In the genomic region with DNA sequence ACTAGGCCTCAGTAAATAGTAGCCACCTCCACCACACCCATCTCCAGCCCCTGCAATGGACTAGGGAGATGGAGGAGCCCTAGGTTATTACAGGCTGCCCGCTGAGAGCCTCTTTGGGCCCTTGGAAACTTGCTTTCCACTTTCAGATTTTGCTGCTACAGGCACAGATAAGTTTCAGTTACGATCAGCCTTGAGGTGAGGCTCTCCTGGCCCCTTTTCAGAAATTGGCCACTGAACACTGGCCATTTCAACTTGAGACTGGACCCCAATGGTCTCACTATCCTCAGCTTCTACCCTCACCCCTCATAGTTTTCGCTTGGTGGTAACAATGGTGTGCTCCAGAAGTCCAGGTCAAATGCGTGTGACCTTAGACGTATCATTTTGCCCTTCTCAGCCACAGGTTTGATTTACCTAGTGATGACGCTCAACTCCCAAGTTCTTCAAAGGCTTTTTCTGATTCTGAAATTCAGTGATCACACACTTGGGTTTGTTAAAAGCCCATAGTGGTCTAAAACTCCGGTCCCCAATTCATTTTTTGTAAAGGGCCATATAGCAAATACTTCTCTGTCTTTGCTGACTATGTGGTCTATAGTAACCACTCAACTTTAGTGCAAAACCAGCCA, we compare ENCODE assay signal across 9 cellular contexts. TPM values are rescaled to one million over a fixed set of nuclear protein-coding genes. Genes with fewer than 3 reads are reported as not detected.
DNase-seq lines count a peak whose midpoint lies in the region; ATAC-seq and TF ChIP-seq lines count a peak whose summit lies in the region.
"Had no signal": no experiment of that assay in that cellular context is flagged by ENCODE, and none has a peak within 500 bp of the region (broad histone marks: within the 10 kb centered on the region; RNA-seq: fewer than 3 reads in every experiment).

No MANE protein-coding gene starts in this region.

- 39 to 55% methylated on average over 7 of the region's 7 CpGs for WGBS in esophagus, 2 donors
- WGBS in ovary, 3 donors, result 50 to 57% (median 56%) methylated on average over 7 of the region's 7 CpGs

- H3K27me3 Mint-ChIP-seq in Calu3 (ENCODE audit: unreplicated experiment), result no peaks in the 10 kb centered on the region

- CTCF ChIA-PET in Calu3 (lab: Charles Lee), result interaction anchor here (0.6 kb wide), 2 partner anchors 69 to 138 kb away, joined by 3 to 4 read pairs; no protein-coding TSS in a partner anchor

- BruUV-seq in Calu3 (replicated peaks; lab: Mats Ljungman, UMichigan), result no TSS peak

- TF ChIP-seq POLR2A in ovary (IDR thresholded peaks at IDR 0.05), result no peak

- no peak for ATAC-seq in RWPE2 (ENCODE audit: low read depth)

- peaks cover 41% of the 10 kb centered on the region for H3K4me1 Mint-ChIP-seq in Calu3 (ENCODE audit: low read depth, unreplicated experiment)

- H3K9me3 ChIP-seq in RWPE2 (ENCODE audit: severe bottlenecking) (no peaks in the 10 kb centered on the region), esophagus (ENCODE audit: control insufficient read depth in 2 of 2, insufficient read depth in 1 of 2, low read depth in 1 of 2, low read length in 1 of 2) (no peaks in the 10 kb centered on the region), ovary (no peaks in the 10 kb centered on the region)

- no peak for DNase-seq in Calu3
- no peak for DNase-seq in RWPE2 (ENCODE audit: low spot score)
- DNase-seq in ovary, result no peak
- DNase-seq in NAMALWA (ENCODE audit: low spot score), result no peak
- no peak for DNase-seq in stimulated activated CD4-positive, alpha-beta T cell treated with anti-CD3 and anti-CD28 coated beads, Interleukin-2, amount 100 ng/mL, for 48 hours
- no peak for DNase-seq in islet precursor cell
- no peak for DNase-seq in NCI-H128 (lab: John Stamatoyannopoulos, UW; ENCODE audit: unreplicated experiment)
- DNase-seq: T1000 had no signal

- H3K27me3 ChIP-seq in RWPE2 (ENCODE audit: insufficient read depth, poor library complexity, severe bottlenecking) (no peaks in the 10 kb centered on the region), esophagus (ENCODE audit: control insufficient read depth in 1 of 2, insufficient read depth in 2 of 2, low read length in 2 of 2) (no peaks in the 10 kb centered on the region), ovary (no peaks in the 10 kb centered on the region)

- TF ChIP-seq CTCF in Calu3 (IDR thresholded peaks at IDR 0.05; ENCODE audit: unreplicated experiment) (no peak), RWPE2 (IDR thresholded peaks at IDR 0.05; ENCODE audit: poor library complexity, severe bottlenecking) (no peak), ovary (IDR thresholded peaks at IDR 0.05) (no peak)

- peaks cover 52% of the 10 kb centered on the region for H3K36me3 ChIP-seq in RWPE2 (ENCODE audit: low read depth)
- H3K36me3 ChIP-seq in esophagus (ENCODE audit: control insufficient read depth in 2 of 2, insufficient read depth in 2 of 2, low read length in 1 of 2), result peaks cover 7 to 10% of the 10 kb centered on the region in 2 donors
- no peaks in the 10 kb centered on the region for H3K36me3 ChIP-seq in ovary

- peaks cover 71% of the 10 kb centered on the region for H3K36me3 Mint-ChIP-seq in Calu3 (ENCODE audit: insufficient read depth, unreplicated experiment)

- H3K27ac Mint-ChIP-seq in Calu3 (ENCODE audit: unreplicated experiment), result peak overlapping the region; percentile 44

- H3K4me3 ChIP-seq in RWPE2 (ENCODE audit: severe bottlenecking), result peak overlapping the region; percentile 90
- H3K4me3 ChIP-seq in esophagus (ENCODE audit: low read depth in 1 of 2, low read length in 2 of 2), result peak overlapping the region; percentile 80 to 100
- peak overlapping the region; percentile 94 for H3K4me3 ChIP-seq in ovary

- H3K4me1 ChIP-seq in RWPE2 (ENCODE audit: insufficient read depth, poor library complexity, severe bottlenecking) (peaks cover 10% of the 10 kb centered on the region), esophagus (ENCODE audit: control insufficient read depth in 2 of 2, insufficient read depth in 2 of 2, low read length in 1 of 2) (peaks cover 0 to 7% of the 10 kb centered on the region in 2 donors), ovary (ENCODE audit: insufficient read depth) (peaks cover 3% of the 10 kb centered on the region)

- H3K27ac ChIP-seq in RWPE2 (ENCODE audit: poor library complexity, severe bottlenecking), result peak overlapping the region; percentile 67
- H3K27ac ChIP-seq in esophagus (ENCODE audit: low read depth in 2 of 2, low read length in 1 of 2), result peak overlapping the region in 1 of 2 donors; percentile 91
- H3K27ac ChIP-seq in ovary, result no peak overlapping the region

- intact Hi-C loops in Calu3 (cut with micrococcal nuclease; ENCODE audit: unreplicated experiment), result loop anchor here (5.0 kb wide), 2 partner anchors 84 to 121 kb away; a partner anchor contains a TSS
- intact Hi-C loops in ovary (cut with DNase I), result loop anchor here in 2 of 4 donors (5.0 to 10.0 kb wide), 3 partner anchors 74 to 124 kb away; a partner anchor contains a TSS

- H3K4me3 Mint-ChIP-seq in Calu3 (ENCODE audit: low read depth, unreplicated experiment), result peak overlapping the region; percentile 99

- H3K9me3 Mint-ChIP-seq in Calu3 (ENCODE audit: low read depth, unreplicated experiment), result no peaks in the 10 kb centered on the region

- no peak for TF ChIP-seq EP300 in ovary (IDR thresholded peaks at IDR 0.05)

RNA-seq across cellular contexts. Expression of a gene that starts 1.0 kb away (rescaled TPM):
- total RNA-seq in Calu3 (2022), result 88.3 and 92.8 TPM in 2 replicates
- polyA plus RNA-seq in esophagus, result 10 to 100 TPM; 19.8 to 30.3 TPM
- 10 to 100 TPM; 14.2 to 38.6 (median 23.1) TPM for total RNA-seq in ovary
- polyA plus RNA-seq in ovary, result 10 to 100 TPM in 1 of 2 donors, 1 to 10 TPM in 1; 9.6 to 28.0 TPM

RNA-seq across cellular contexts. Expression of a gene that starts 1.2 kb away (rescaled TPM):
- total RNA-seq in Calu3 (2022) (20.9 and 23.6 TPM in 2 replicates), ovary (10 to 100 TPM in 2 of 7 donors, 1 to 10 TPM in 5; 4.9 to 11.2 (median 9.6) TPM)
- polyA plus RNA-seq in esophagus (1 to 10 TPM; 5.6 to 8.8 TPM), ovary (10 to 100 TPM in 1 of 2 donors, 1 to 10 TPM in 1; 6.4 to 11.3 TPM)
